Comparison of ENCODE assay signal across 25 cellular contexts in the genomic region with DNA sequence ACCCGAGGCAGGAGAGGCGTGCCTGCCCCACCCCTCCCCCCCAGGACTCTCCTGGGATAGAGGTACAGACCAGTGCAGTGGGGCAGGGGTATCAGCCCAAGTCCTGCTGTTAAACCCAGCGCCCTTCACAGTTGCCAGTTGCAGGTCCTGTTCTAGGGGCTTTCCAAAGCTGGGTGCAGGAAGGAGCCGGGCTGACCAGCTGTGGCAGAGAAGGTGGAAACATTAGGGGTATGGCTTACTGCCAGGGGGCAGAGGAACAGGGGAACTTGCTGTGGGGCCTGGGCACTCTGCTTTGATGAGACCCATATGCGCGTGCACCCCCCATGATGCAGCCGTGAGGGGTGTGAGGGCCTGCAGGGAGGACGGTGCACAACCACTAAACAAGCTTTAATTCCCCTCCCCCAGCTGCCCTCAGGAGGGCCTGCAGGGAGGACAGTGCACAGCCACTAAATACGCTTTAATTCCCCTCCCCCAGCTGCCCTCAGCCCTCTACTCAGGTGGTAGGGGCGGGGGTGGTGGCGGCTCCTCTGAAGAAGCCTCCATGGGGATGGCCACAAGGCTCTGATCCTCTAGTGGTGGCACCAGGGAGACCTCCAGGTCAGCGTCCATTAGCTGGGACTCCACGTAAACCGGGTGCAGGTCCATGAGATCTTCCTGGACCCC. TPM values are rescaled to one million over a fixed set of nuclear protein-coding genes. Genes with fewer than 3 reads are reported as not detected.
DNase-seq lines count a peak whose midpoint lies in the region; ATAC-seq, FAIRE-seq and TF ChIP-seq lines count a peak whose summit lies in the region.
"Had no signal": no experiment of that assay in that cellular context is flagged by ENCODE, and none has a peak within 500 bp of the region (broad histone marks: within the 10 kb centered on the region; RNA-seq: fewer than 3 reads in every experiment).

No MANE protein-coding gene starts in this region.

- TF ChIP-seq POLR2A in HCT116 (IDR thresholded peaks at IDR 0.05; ENCODE audit: borderline replicate concordance, extremely low read depth, insufficient read depth, insufficient read length) (no peak), GM12878 (IDR thresholded peaks at IDR 0.05; ENCODE audit: low read depth, low read length) (no peak), prostate gland (IDR thresholded peaks at IDR 0.05) (no peak)

- peaks cover 15% of the 10 kb centered on the region for H3K36me3 Mint-ChIP-seq in Caco-2 (ENCODE audit: insufficient read depth, unreplicated experiment)
- H3K36me3 Mint-ChIP-seq in stimulated activated effector memory CD8-positive, alpha-beta T cell treated with anti-CD3 and anti-CD28 coated beads, Interleukin-12 subunit alpha, Interleukin-12 subunit beta, amount 100 ng/mL, for 72 hours: no peaks in the 10 kb centered on the region
- H3K36me3 Mint-ChIP-seq: CD4-positive, alpha-beta memory T cell had no signal

- no peak for TF ChIP-seq RAD21 in HCT116 (IDR thresholded peaks at IDR 0.05; ENCODE audit: low read depth)
- TF ChIP-seq RAD21 in GM12878 (IDR thresholded peaks at IDR 0.05; ENCODE audit: insufficient read depth, low read depth, low read length): no peak

- BruUV-seq in Caco-2 (replicated peaks; lab: Mats Ljungman, UMichigan) (no TSS peak), HCT116 (replicated peaks; lab: Mats Ljungman, UMichigan) (no TSS peak), GM12878 (replicated peaks; lab: Mats Ljungman, UMichigan) (no TSS peak)

- H2AFZ ChIP-seq in HCT116 (ENCODE audit: low read depth, low read length, poor library complexity, severe bottlenecking): no peak overlapping the region
- H2AFZ ChIP-seq in GM12878 (ENCODE audit: control insufficient read depth, low read depth, low read length): no peak overlapping the region
- H2AFZ ChIP-seq: GM23248 had no signal

- peaks cover 16% of the 10 kb centered on the region for H3K4me1 ChIP-seq in Caco-2
- H3K4me1 ChIP-seq in HCT116 (ENCODE audit: control insufficient read depth in 1 of 2, insufficient read depth in 2 of 2, low read length in 2 of 2): peaks cover 14 to 40% of the 10 kb centered on the region in 2 experiments
- H3K4me1 ChIP-seq in GM12878 (ENCODE audit: control insufficient read depth, insufficient read depth, low read length): peaks cover 8% of the 10 kb centered on the region; the same call in 1 of the 2 replicates
- H3K4me1 ChIP-seq in prostate gland (replicated peaks): peaks cover 45% of the 10 kb centered on the region

- intact Hi-C loops in Caco-2 (cut with micrococcal nuclease; ENCODE audit: unreplicated experiment) (no loop called here), HCT116 (cut with micrococcal nuclease) (no loop called here), GM12878 (cut with micrococcal nuclease; ENCODE audit: unreplicated experiment) (no loop called here), prostate gland (cut with DNase I) (no loop called here)

- H3K27me3 ChIP-seq in Caco-2 (replicated peaks; ENCODE audit: control insufficient read depth, insufficient read depth, low read length): peaks cover 2% of the 10 kb centered on the region; the same call in 1 of the 2 replicates
- H3K27me3 ChIP-seq in HCT116 (ENCODE audit: insufficient read depth, low read length): no peaks in the 10 kb centered on the region
- H3K27me3 ChIP-seq in GM12878 (replicated peaks in 1 of 2; ENCODE audit: control insufficient read depth in 2 of 2, insufficient read depth in 2 of 2, low read length in 1 of 2): peaks cover 0 to 8% of the 10 kb centered on the region in 2 experiments; a peak in 3 of 4 replicates
- H3K27me3 ChIP-seq in prostate gland (replicated peaks; ENCODE audit: insufficient read depth): no peaks in the 10 kb centered on the region

- TF ChIP-seq EP300 in GM12878 (IDR thresholded peaks at IDR 0.05; ENCODE audit: borderline replicate concordance in 1 of 2, control insufficient read depth in 1 of 2, low read depth in 2 of 2, low read length in 2 of 2): no peak

- H3K4me3 Mint-ChIP-seq in Caco-2 (ENCODE audit: unreplicated experiment): peak overlapping the region; percentile 65
- no peak overlapping the region for H3K4me3 Mint-ChIP-seq in stimulated activated effector memory CD8-positive, alpha-beta T cell treated with anti-CD3 and anti-CD28 coated beads, Interleukin-12 subunit alpha, Interleukin-12 subunit beta, amount 100 ng/mL, for 72 hours
- H3K4me3 Mint-ChIP-seq: CD4-positive, alpha-beta memory T cell; HFFc6 had no signal

- H3K27me3 Mint-ChIP-seq in Caco-2 (ENCODE audit: insufficient read depth, unreplicated experiment): peaks cover 4% of the 10 kb centered on the region

- H4K20me1 ChIP-seq in HCT116 (ENCODE audit: insufficient read depth): no peaks in the 10 kb centered on the region
- no peaks in the 10 kb centered on the region for H4K20me1 ChIP-seq in GM12878 (ENCODE audit: control insufficient read depth, insufficient read depth)

- SMC1A ChIA-PET in GM12878 (lab: Charles Lee; ENCODE audit: uncharacterized antibody, unreplicated experiment): interaction anchor here (0.6 to 2.7 kb wide), 2 partner anchors 20 to 55 kb away, joined by 3 to 8 read pairs; no protein-coding TSS in a partner anchor

- H3K9ac ChIP-seq in HCT116 (ENCODE audit: low read length) (no peak overlapping the region), GM12878 (ENCODE audit: control insufficient read depth, insufficient read depth, low read length) (no peak overlapping the region)
- H3K9ac ChIP-seq: GM23248, SK-N-SH had no signal

- no peak overlapping the region for H3K4me3 ChIP-seq in Caco-2 (ENCODE audit: low read depth, low read length)
- H3K4me3 ChIP-seq in HCT116 (replicated peaks in 1 of 2; ENCODE audit: low read depth in 1 of 2, low read length in 2 of 2): no peak overlapping the region
- H3K4me3 ChIP-seq in GM12878: no peak overlapping the region
- H3K4me3 ChIP-seq in prostate gland: no peak overlapping the region
- H3K4me3 ChIP-seq: GM23248 had no signal

- no peak overlapping the region; the same call in 1 of the 2 replicates for H3K27ac ChIP-seq in HCT116 (ENCODE audit: low read depth, low read length)
- H3K27ac ChIP-seq in GM12878 (ENCODE audit: control insufficient read depth, insufficient read depth): no peak overlapping the region
- H3K27ac ChIP-seq in prostate gland: peak overlapping the region; percentile 69 to 79
- H3K27ac ChIP-seq: GM23248, HL-60 had no signal

- RAD21 ChIA-PET in HCT116 (lab: Charles Lee; ENCODE audit: low non-redundant PET in 1 of 2, low total read pairs in 2 of 2, uncharacterized antibody in 2 of 2, unreplicated experiment in 2 of 2): no interaction called here
- RAD21 ChIA-PET in GM12878 (lab: Charles Lee; ENCODE audit: unreplicated experiment): interaction anchor here (0.5 to 3.0 kb wide), 2 partner anchors 20 to 43 kb away, joined by 3 to 14 read pairs; no protein-coding TSS in a partner anchor

- H3K9me3 ChIP-seq in Caco-2 (no peaks in the 10 kb centered on the region), HCT116 (ENCODE audit: control insufficient read depth in 1 of 2, insufficient read depth in 1 of 2, low read depth in 1 of 2, low read length in 2 of 2) (no peaks in the 10 kb centered on the region), GM12878 (replicated peaks; ENCODE audit: control insufficient read depth, insufficient read depth, low read length) (no peaks in the 10 kb centered on the region), prostate gland (no peaks in the 10 kb centered on the region)
- H3K9me3 ChIP-seq: SK-N-SH had no signal

- H3K36me3 ChIP-seq in Caco-2 (ENCODE audit: control insufficient read depth, insufficient read depth, low read length) (no peaks in the 10 kb centered on the region), HCT116 (ENCODE audit: control insufficient read depth in 1 of 2, insufficient read depth in 2 of 2, low read length in 2 of 2) (no peaks in the 10 kb centered on the region), GM12878 (ENCODE audit: control insufficient read depth in 2 of 2, insufficient read depth in 2 of 2, low read length in 1 of 2) (no peaks in the 10 kb centered on the region), prostate gland (no peaks in the 10 kb centered on the region)

- ATAC-seq in HCT116: no peak
- ATAC-seq in GM12878: peak; percentile 8
- ATAC-seq in stimulated activated effector memory CD8-positive, alpha-beta T cell treated with anti-CD3 and anti-CD28 coated beads, Interleukin-12 subunit alpha, Interleukin-12 subunit beta, amount 100 ng/mL, for 72 hours: no peak

- in situ Hi-C loops in GM12878 (cut with MboI): no loop called here

- TF ChIP-seq CTCF in Caco-2 (IDR thresholded peaks at IDR 0.05; ENCODE audit: insufficient read depth in 1 of 2, low read depth in 1 of 2, low read length in 1 of 2, severe bottlenecking in 1 of 2, unreplicated experiment in 1 of 2): no peak
- TF ChIP-seq CTCF in HCT116 (IDR thresholded peaks at IDR 0.05 in 2 of 3, conservative IDR thresholded peaks at IDR 0.05 in 1 of 3; ENCODE audit: borderline replicate concordance in 1 of 3, insufficient read depth in 1 of 3, low read depth in 2 of 3, low read length in 2 of 3): no peak
- no peak for TF ChIP-seq CTCF in GM12878 (IDR thresholded peaks at IDR 0.05 in 2 of 3, conservative IDR thresholded peaks at IDR 0.05 in 1 of 3; ENCODE audit: control insufficient read depth in 2 of 3, extremely low read depth in 1 of 3, insufficient read depth in 1 of 3, low read depth in 3 of 3, low read length in 3 of 3)
- no peak for TF ChIP-seq CTCF in prostate gland (IDR thresholded peaks at IDR 0.05)

- no peak for DNase-seq in Caco-2
- DNase-seq in HCT116 (ENCODE audit: low read depth, low spot score): no peak
- DNase-seq in GM12878 (ENCODE audit: low read depth, low spot score): no peak
- DNase-seq in prostate gland (ENCODE audit: low spot score): no peak
- no peak for DNase-seq in dedifferentiated amniotic fluid mesenchymal stem cell (ENCODE audit: extremely low spot score)
- DNase-seq in NCI-H526 (lab: John Stamatoyannopoulos, UW): no peak
- no peak for DNase-seq in H4 (ENCODE audit: low spot score)
- no peak for DNase-seq in stimulated activated effector memory CD8-positive, alpha-beta T cell treated with anti-CD3 and anti-CD28 coated beads, Interleukin-12 subunit alpha, Interleukin-12 subunit beta, amount 100 ng/mL, for 72 hours (ENCODE audit: low spot score in 2 of 2)
- DNase-seq: CD4-positive, alpha-beta memory T cell; DMS79; GM23248; HFFc6; NCI-H1092; NCI-H1436 treated with DMSO at 0.1 percent for 48 hours; NCI-H2029 treated with DMSO at 0.1 percent for 48 hours; NCI-H2171 treated with DMSO at 0.1 percent for 48 hours; NCI-H748 treated with DMSO at 0.1 percent for 48 hours; NK-92 treated with Interleukin-12 subunit alpha and Interleukin-12 subunit beta, amount 100 ng/mL, for 24 hours; SHP77 treated with DMSO at 0.1 percent for 48 hours; SK-N-SH had no signal

- H3K4me1 Mint-ChIP-seq in Caco-2 (ENCODE audit: low read depth, unreplicated experiment): peaks cover 6% of the 10 kb centered on the region
- no peaks in the 10 kb centered on the region for H3K4me1 Mint-ChIP-seq in stimulated activated effector memory CD8-positive, alpha-beta T cell treated with anti-CD3 and anti-CD28 coated beads, Interleukin-12 subunit alpha, Interleukin-12 subunit beta, amount 100 ng/mL, for 72 hours

- H3K4me2 ChIP-seq in HCT116 (ENCODE audit: low read length) (peak overlapping the region; percentile 84), GM12878 (ENCODE audit: control insufficient read depth, insufficient read depth) (peak overlapping the region; percentile 33; the same call in 1 of the 2 replicates)
- H3K4me2 ChIP-seq: SK-N-SH had no signal

- H3K27ac Mint-ChIP-seq in Caco-2 (ENCODE audit: unreplicated experiment): no peak overlapping the region
- no peak overlapping the region for H3K27ac Mint-ChIP-seq in stimulated activated effector memory CD8-positive, alpha-beta T cell treated with anti-CD3 and anti-CD28 coated beads, Interleukin-12 subunit alpha, Interleukin-12 subunit beta, amount 100 ng/mL, for 72 hours
- H3K27ac Mint-ChIP-seq: CD4-positive, alpha-beta memory T cell; HFFc6 had no signal

- no peak for FAIRE-seq in GM12878 (lab: Jason Lieb, UNC)

- no peaks in the 10 kb centered on the region for H3K79me2 ChIP-seq in HCT116 (ENCODE audit: insufficient read depth, low read length)
- no peaks in the 10 kb centered on the region for H3K79me2 ChIP-seq in GM12878 (ENCODE audit: control insufficient read depth, insufficient read depth, low read length)

- POLR2A ChIA-PET in Caco-2 (lab: Charles Lee) (interaction anchor here (0.7 to 1.0 kb wide), 2 partner anchors 43 to 59 kb away, joined by 3 read pairs; no protein-coding TSS in a partner anchor), HCT116 (lab: Charles Lee) (interaction anchor here (1.2 kb wide), 1 partner anchor 9 kb away, joined by 3 read pairs; no protein-coding TSS in a partner anchor), GM12878 (lab: Charles Lee) (interaction anchor here (0.6 to 4.4 kb wide), 8 partner anchors 12 to 75 kb away, joined by 3 to 37 read pairs (median 6); a partner anchor contains a TSS)

- WGBS in GM12878 (ENCODE audit: insufficient coverage, insufficient replicate concordance, low lambda C conversion rate, missing lambda C conversion rate): 16% methylated on average over 14 of the region's 14 CpGs
- 50% methylated on average over 13 of the region's 14 CpGs for WGBS in prostate gland

- H3K9me3 Mint-ChIP-seq in Caco-2 (ENCODE audit: unreplicated experiment): no peaks in the 10 kb centered on the region
- no peaks in the 10 kb centered on the region for H3K9me3 Mint-ChIP-seq in stimulated activated effector memory CD8-positive, alpha-beta T cell treated with anti-CD3 and anti-CD28 coated beads, Interleukin-12 subunit alpha, Interleukin-12 subunit beta, amount 100 ng/mL, for 72 hours
- H3K9me3 Mint-ChIP-seq: CD4-positive, alpha-beta memory T cell; HFFc6 had no signal

- CTCF ChIA-PET in Caco-2 (lab: Charles Lee): interaction anchor here (3.1 kb wide), 1 partner anchor 66 kb away, joined by 16 read pairs; no protein-coding TSS in a partner anchor
- CTCF ChIA-PET in HCT116 (lab: Charles Lee): interaction anchor here (1.9 kb wide), 1 partner anchor 57 kb away, joined by 4 read pairs; a partner anchor contains a TSS
- CTCF ChIA-PET in GM12878 (lab: Yijun Ruan, JAX): interaction anchor here (1.4 kb wide), 1 partner anchor 124 kb away, joined by 4 read pairs; no protein-coding TSS in a partner anchor

- no peaks in the 10 kb centered on the region for H3K9me2 ChIP-seq in HCT116 (ENCODE audit: insufficient read depth)
- H3K9me2 ChIP-seq: SK-N-SH had no signal

RNA-seq across cellular contexts. Expression of a gene that starts 0.8 kb away (rescaled TPM):
- total RNA-seq in Caco-2 (2022) (2.9 and 3.0 TPM in 2 replicates), HCT116 (2021; ENCODE audit: unreplicated experiment) (2.4 TPM), GM12878 (2014; rRNA removed) (0.11 TPM in 1 of 2 replicates, not detected in the other), GM12878 (2014; rRNA removed; fragmentation: Illumina TruSeq; extraction: Trizol) (not detected in 2 replicates), GM12878 (2021) (0.58 and 0.64 TPM in 2 replicates), prostate gland (100 to 1,000 TPM; 183 to 582 TPM)
- 2.1 and 2.9 TPM in 2 replicates for polyA plus RNA-seq in HCT116 (2012)
- 3.5 and 5.3 TPM in 2 replicates for total RNA-seq in GM12878 (2013; cell fraction: nucleolus; rRNA removed)
- not detected for polyA plus RNA-seq in GM12878 (2011; ENCODE audit: low read depth)
- polyA plus RNA-seq in GM12878 (2011; rRNA removed) (0.29 TPM in 1 of 2 replicates, not detected in the other), GM12878 (2014; fragmentation: Illumina TruSeq; extraction: Trizol) (not detected in 2 replicates), GM12878 (2014; fragmentation: Nextera tagmentation; extraction: Ambion mirVana) (not detected), GM12878 (2014; rRNA removed) (0.69 and 0.82 TPM in 2 replicates), GM12878 (2016; fragmentation: Nextera tagmentation; extraction: Ambion mirVana) (under 1 TPM; 0.33 to 0.91 TPM)
- 0.52 and 1.2 TPM in 2 replicates for polyA plus RNA-seq in GM12878 (2011; cell fraction: cytosol; rRNA removed)
- 3.7 and 4.4 TPM in 2 replicates for polyA plus RNA-seq in GM12878 (2011; cell fraction: nucleus; rRNA removed)
- polyA plus RNA-seq in GM12878 (2012): 0.30 and 0.88 TPM in 2 replicates
- not detected in 2 replicates for polyA minus RNA-seq in GM12878 (2011; rRNA and poly(A)+ RNA removed)
- 1.2 TPM in 1 of 2 replicates, not detected in the other for polyA minus RNA-seq in GM12878 (2011; cell fraction: cytosol; rRNA and poly(A)+ RNA removed)
- polyA minus RNA-seq in GM12878 (2011; cell fraction: nucleus; rRNA and poly(A)+ RNA removed): 2.1 and 3.7 TPM in 2 replicates
- 0.10 and 0.12 TPM in 2 replicates for total RNA-seq in H4 (2014; rRNA removed; shearing (Covaris generic))
- total RNA-seq: CD4-positive, alpha-beta memory T cell; GM23248; HFFc6; HT1080; MCF 10A; NCI-H460; OCI-LY7 had no signal
- polyA plus RNA-seq: CD4-positive, alpha-beta memory T cell; GM23248; SK-N-SH had no signal

RNA-seq across cellular contexts. Expression of a gene that starts 1.2 kb away (rescaled TPM):
- total RNA-seq in Caco-2 (2022) (0.70 TPM in 1 of 2 replicates, not detected in the other), HCT116 (2021; ENCODE audit: unreplicated experiment) (not detected), GM12878 (2014; rRNA removed) (not detected in 2 replicates), GM12878 (2014; rRNA removed; fragmentation: Illumina TruSeq; extraction: Trizol) (not detected in 2 replicates), GM12878 (2021) (not detected in 2 replicates), prostate gland (1 to 10 TPM in 1 of 2 donors, not detected in 1; 3.1 TPM)
- polyA plus RNA-seq in HCT116 (2012): not detected in 2 replicates
- total RNA-seq in GM12878 (2013; cell fraction: nucleolus; rRNA removed): not detected in 2 replicates
- polyA plus RNA-seq in GM12878 (2011; ENCODE audit: low read depth): not detected
- polyA plus RNA-seq in GM12878 (2011; rRNA removed) (not detected in 2 replicates), GM12878 (2014; fragmentation: Illumina TruSeq; extraction: Trizol) (not detected in 2 replicates), GM12878 (2014; fragmentation: Nextera tagmentation; extraction: Ambion mirVana) (not detected), GM12878 (2014; rRNA removed) (not detected in 2 replicates), GM12878 (2016; fragmentation: Nextera tagmentation; extraction: Ambion mirVana) (not detected)
- polyA plus RNA-seq in GM12878 (2011; cell fraction: cytosol; rRNA removed): not detected in 2 replicates
- polyA plus RNA-seq in GM12878 (2011; cell fraction: nucleus; rRNA removed): not detected in 2 replicates
- polyA plus RNA-seq in GM12878 (2012): not detected in 2 replicates
- not detected in 2 replicates for polyA minus RNA-seq in GM12878 (2011; rRNA and poly(A)+ RNA removed)
- not detected in 2 replicates for polyA minus RNA-seq in GM12878 (2011; cell fraction: cytosol; rRNA and poly(A)+ RNA removed)
- polyA minus RNA-seq in GM12878 (2011; cell fraction: nucleus; rRNA and poly(A)+ RNA removed): not detected in 2 replicates
- not detected in 2 replicates for total RNA-seq in H4 (2014; rRNA removed; shearing (Covaris generic))
- total RNA-seq: CD4-positive, alpha-beta memory T cell; GM23248; HFFc6; HT1080; MCF 10A; NCI-H460; OCI-LY7 had no signal
- polyA plus RNA-seq: CD4-positive, alpha-beta memory T cell; GM23248; SK-N-SH had no signal

RNA-seq across cellular contexts. Expression of a gene that starts 17.7 kb away (rescaled TPM):
- total RNA-seq in Caco-2 (2022) (66.8 and 67.5 TPM in 2 replicates), HCT116 (2021; ENCODE audit: unreplicated experiment) (75.5 TPM), GM12878 (2014; rRNA removed) (18.1 and 26.1 TPM in 2 replicates), GM12878 (2014; rRNA removed; fragmentation: Illumina TruSeq; extraction: Trizol) (12.5 and 14.2 TPM in 2 replicates), GM12878 (2021) (62.2 and 65.2 TPM in 2 replicates), prostate gland (10 to 100 TPM; 32.5 to 64.5 TPM)
- 54.9 and 61.4 TPM in 2 replicates for polyA plus RNA-seq in HCT116 (2012)
- 86.4 and 102 TPM in 2 replicates for total RNA-seq in GM12878 (2013; cell fraction: nucleolus; rRNA removed)
- 24.1 TPM for polyA plus RNA-seq in GM12878 (2011; ENCODE audit: low read depth)
- polyA plus RNA-seq in GM12878 (2011; rRNA removed) (9.0 and 20.7 TPM in 2 replicates), GM12878 (2014; fragmentation: Illumina TruSeq; extraction: Trizol) (6.0 and 12.0 TPM in 2 replicates), GM12878 (2014; fragmentation: Nextera tagmentation; extraction: Ambion mirVana) (under 1 TPM; 0.03 to 0.04 TPM), GM12878 (2014; rRNA removed) (53.1 and 60.9 TPM in 2 replicates), GM12878 (2016; fragmentation: Nextera tagmentation; extraction: Ambion mirVana) (10 to 100 TPM; 20.2 to 21.0 TPM)
- 18.5 and 30.0 TPM in 2 replicates for polyA plus RNA-seq in GM12878 (2011; cell fraction: cytosol; rRNA removed)
- 248 and 250 TPM in 2 replicates for polyA plus RNA-seq in GM12878 (2011; cell fraction: nucleus; rRNA removed)
- 39.4 and 42.5 TPM in 2 replicates for polyA plus RNA-seq in GM12878 (2012)
- polyA minus RNA-seq in GM12878 (2011; rRNA and poly(A)+ RNA removed): 14.8 and 26.2 TPM in 2 replicates
- polyA minus RNA-seq in GM12878 (2011; cell fraction: cytosol; rRNA and poly(A)+ RNA removed): 26.0 and 30.9 TPM in 2 replicates
- 61.2 and 71.8 TPM in 2 replicates for polyA minus RNA-seq in GM12878 (2011; cell fraction: nucleus; rRNA and poly(A)+ RNA removed)
- 8.2 and 13.4 TPM in 2 replicates for total RNA-seq in H4 (2014; rRNA removed; shearing (Covaris generic))

RNA-seq across cellular contexts. Expression of a gene that starts 17.9 kb away (rescaled TPM):
- 62.3 and 62.7 TPM in 2 replicates for total RNA-seq in Caco-2 (2022)
- 84.7 TPM for total RNA-seq in HCT116 (2021; ENCODE audit: unreplicated experiment)
- 101 and 102 TPM in 2 replicates for polyA plus RNA-seq in HCT116 (2012)
- total RNA-seq in GM12878 (2013; cell fraction: nucleolus; rRNA removed): 12.8 and 16.8 TPM in 2 replicates
- 72.6 and 96.6 TPM in 2 replicates for total RNA-seq in GM12878 (2014; rRNA removed)
- total RNA-seq in GM12878 (2014; rRNA removed; fragmentation: Illumina TruSeq; extraction: Trizol): 48.5 and 54.2 TPM in 2 replicates
- total RNA-seq in GM12878 (2021): 84.8 and 88.3 TPM in 2 replicates
- 27.0 TPM for polyA plus RNA-seq in GM12878 (2011; ENCODE audit: low read depth)
- polyA plus RNA-seq in GM12878 (2011; rRNA removed): 33.4 and 67.6 TPM in 2 replicates
- polyA plus RNA-seq in GM12878 (2011; cell fraction: cytosol; rRNA removed): 132 and 179 TPM in 2 replicates
- 78.8 and 83.0 TPM in 2 replicates for polyA plus RNA-seq in GM12878 (2011; cell fraction: nucleus; rRNA removed)
- polyA plus RNA-seq in GM12878 (2012): 50.7 and 62.2 TPM in 2 replicates
- polyA plus RNA-seq in GM12878 (2014; fragmentation: Illumina TruSeq; extraction: Trizol): 4.1 and 40.5 TPM in 2 replicates
- polyA plus RNA-seq in GM12878 (2014; fragmentation: Nextera tagmentation; extraction: Ambion mirVana): 10 to 100 TPM in 1 of 2 experiments, under 1 TPM in 1; 0.63 to 13.4 TPM
- 122 and 138 TPM in 2 replicates for polyA plus RNA-seq in GM12878 (2014; rRNA removed)
- polyA plus RNA-seq in GM12878 (2016; fragmentation: Nextera tagmentation; extraction: Ambion mirVana): 100 to 1,000 TPM; 122 to 139 TPM
- polyA minus RNA-seq in GM12878 (2011; rRNA and poly(A)+ RNA removed): 11.6 and 31.9 TPM in 2 replicates
- 19.2 and 20.3 TPM in 2 replicates for polyA minus RNA-seq in GM12878 (2011; cell fraction: cytosol; rRNA and poly(A)+ RNA removed)
- polyA minus RNA-seq in GM12878 (2011; cell fraction: nucleus; rRNA and poly(A)+ RNA removed): 10.0 and 12.9 TPM in 2 replicates
- total RNA-seq in prostate gland: 100 to 1,000 TPM; 114 to 124 TPM
- 71.6 and 91.9 TPM in 2 replicates for total RNA-seq in H4 (2014; rRNA removed; shearing (Covaris generic))

RNA-seq across cellular contexts. Expression of a gene that starts 29.9 kb away (rescaled TPM):
- total RNA-seq in Caco-2 (2022) (34.2 and 37.7 TPM in 2 replicates), HCT116 (2021; ENCODE audit: unreplicated experiment) (24.9 TPM), GM12878 (2014; rRNA removed) (7.5 and 9.1 TPM in 2 replicates), GM12878 (2014; rRNA removed; fragmentation: Illumina TruSeq; extraction: Trizol) (3.8 and 4.1 TPM in 2 replicates), GM12878 (2021) (19.5 and 19.6 TPM in 2 replicates), prostate gland (10 to 100 TPM; 26.1 to 30.4 TPM)
- polyA plus RNA-seq in HCT116 (2012): 14.4 and 15.3 TPM in 2 replicates
- total RNA-seq in GM12878 (2013; cell fraction: nucleolus; rRNA removed): 9.0 and 9.7 TPM in 2 replicates
- 2.1 TPM for polyA plus RNA-seq in GM12878 (2011; ENCODE audit: low read depth)
- polyA plus RNA-seq in GM12878 (2011; rRNA removed) (1.2 and 2.9 TPM in 2 replicates), GM12878 (2014; fragmentation: Illumina TruSeq; extraction: Trizol) (0.08 and 2.0 TPM in 2 replicates), GM12878 (2014; fragmentation: Nextera tagmentation; extraction: Ambion mirVana) (under 1 TPM; 0.18 to 0.75 TPM), GM12878 (2014; rRNA removed) (9.6 and 10.8 TPM in 2 replicates), GM12878 (2016; fragmentation: Nextera tagmentation; extraction: Ambion mirVana) (1 to 10 TPM; 2.0 to 3.2 TPM)
- 4.2 and 7.8 TPM in 2 replicates for polyA plus RNA-seq in GM12878 (2011; cell fraction: cytosol; rRNA removed)
- 27.4 and 50.9 TPM in 2 replicates for polyA plus RNA-seq in GM12878 (2011; cell fraction: nucleus; rRNA removed)
- 7.2 and 10.8 TPM in 2 replicates for polyA plus RNA-seq in GM12878 (2012)
- polyA minus RNA-seq in GM12878 (2011; rRNA and poly(A)+ RNA removed): 2.5 and 6.5 TPM in 2 replicates
- polyA minus RNA-seq in GM12878 (2011; cell fraction: cytosol; rRNA and poly(A)+ RNA removed): 5.3 and 7.5 TPM in 2 replicates
- polyA minus RNA-seq in GM12878 (2011; cell fraction: nucleus; rRNA and poly(A)+ RNA removed): 5.9 and 12.9 TPM in 2 replicates
- total RNA-seq in H4 (2014; rRNA removed; shearing (Covaris generic)): 1.2 and 3.4 TPM in 2 replicates

Comparison
In these comparisons a context has a peak if more than half of its experiments do, and no peak if none do; other contexts are left out.
1. H3K27ac ChIP-seq: peak in prostate gland (2 of 2); none in HCT116 (single experiment) and GM12878 (single experiment).
2. RNA of a gene that starts 0.8 kb away (total RNA-seq): 183 to 582 TPM in prostate gland; 2.9 to 3.0 TPM in Caco-2, 2.4 TPM in HCT116 (single experiment), 0.10 to 0.12 TPM in H4 and 0.11 to 5.3 TPM in GM12878; every median in the first group is over 10 times any median in the second.